In genomic region chr17:6666077-6666521, GRCh38 we compare ENCODE assay signal across 8 cellular contexts. TPM values are rescaled to one million over a fixed set of nuclear protein-coding genes. Genes with fewer than 3 reads are reported as not detected.
DNase-seq lines count a peak whose midpoint lies in the region; ATAC-seq and TF ChIP-seq lines count a peak whose summit lies in the region.

No MANE protein-coding gene starts in this region.

- H3K4me1 Mint-ChIP-seq in activated CD4-positive, alpha-beta T cell treated with anti-CD3 and anti-CD28 coated beads, Interleukin-2, amount 10 ng/mL, durations not matched to agents 7 days and 5 days, result peaks cover 12% of the 10 kb centered on the region

- H2AFZ ChIP-seq in mesenchymal stem cell (ENCODE audit: low read depth, low read length), result peak overlapping the region; percentile 18

- H3K27me3 ChIP-seq in mesenchymal stem cell (ENCODE audit: control insufficient read depth in 1 of 2, insufficient read depth in 1 of 2, low read length in 2 of 2), result peaks cover 29 to 48% of the 10 kb centered on the region in 2 experiments

- H3K9me3 ChIP-seq in mesenchymal stem cell (ENCODE audit: control insufficient read depth, low read length), result no peaks in the 10 kb centered on the region

- H3K4me3 ChIP-seq in AG10803 (ENCODE audit: low read length), result no peak overlapping the region
- H3K4me3 ChIP-seq in epithelial cell of esophagus (ENCODE audit: low read length), result no peak overlapping the region
- no peak overlapping the region for H3K4me3 ChIP-seq in mesenchymal stem cell (ENCODE audit: insufficient read depth in 1 of 2, low read depth in 1 of 2, low read length in 2 of 2)

- H2AK5ac ChIP-seq in mesenchymal stem cell (ENCODE audit: low read length, severe bottlenecking), result no peak overlapping the region

- H3K27ac ChIP-seq in mesenchymal stem cell (ENCODE audit: low read length, poor library complexity, severe bottlenecking), result no peak overlapping the region
- no peak overlapping the region for H3K27ac ChIP-seq in substantia nigra (ENCODE audit: low read depth, low read length, poor library complexity, severe bottlenecking)

- H3K27ac Mint-ChIP-seq in activated CD4-positive, alpha-beta T cell treated with anti-CD3 and anti-CD28 coated beads, Interleukin-2, amount 10 ng/mL, durations not matched to agents 7 days and 5 days, result no peak overlapping the region

- POLR2A ChIA-PET in activated CD4-positive, alpha-beta T cell treated with anti-CD3 and anti-CD28 coated beads, Interleukin-2, amount 10 ng/mL, durations not matched to agents 7 days and 5 days (lab: Charles Lee), result interaction anchor here (0.7 kb wide), 1 partner anchor 84 kb away, joined by 3 read pairs; no protein-coding TSS in a partner anchor

- no peaks in the 10 kb centered on the region for H3K9me3 Mint-ChIP-seq in activated CD4-positive, alpha-beta T cell treated with anti-CD3 and anti-CD28 coated beads, Interleukin-2, amount 10 ng/mL, durations not matched to agents 7 days and 5 days

- H2BK15ac ChIP-seq in mesenchymal stem cell (ENCODE audit: low read depth, poor library complexity, severe bottlenecking), result no peak overlapping the region

- peaks cover 3% of the 10 kb centered on the region for H3K4me1 ChIP-seq in mesenchymal stem cell (ENCODE audit: control insufficient read depth, insufficient read depth, low read depth, low read length)

- no peak overlapping the region for H3K23ac ChIP-seq in mesenchymal stem cell (ENCODE audit: low read length in 2 of 2)

- no peaks in the 10 kb centered on the region for H3K36me3 Mint-ChIP-seq in activated CD4-positive, alpha-beta T cell treated with anti-CD3 and anti-CD28 coated beads, Interleukin-2, amount 10 ng/mL, durations not matched to agents 7 days and 5 days (ENCODE audit: low read depth)

- H3K4me3 Mint-ChIP-seq in activated CD4-positive, alpha-beta T cell treated with anti-CD3 and anti-CD28 coated beads, Interleukin-2, amount 10 ng/mL, durations not matched to agents 7 days and 5 days, result no peak overlapping the region

- TF ChIP-seq CTCF in AG10803 (conservative IDR thresholded peaks at IDR 0.05; ENCODE audit: low read length), result peak; percentile 95
- peak; percentile 95 for TF ChIP-seq CTCF in GM13977 (IDR thresholded peaks at IDR 0.05; ENCODE audit: extremely low read depth, insufficient read depth, missing control alignments)
- TF ChIP-seq CTCF in epithelial cell of esophagus (IDR thresholded peaks at IDR 0.05; ENCODE audit: insufficient read depth, low read depth, low read length, missing control alignments), result peak; percentile 97

- H3K4ac ChIP-seq in mesenchymal stem cell (ENCODE audit: low read depth in 1 of 2, low read length in 2 of 2), result no peak overlapping the region

- no peak overlapping the region for H2BK5ac ChIP-seq in mesenchymal stem cell (ENCODE audit: low read depth, low read length, poor library complexity, severe bottlenecking)

- no peak overlapping the region for H4K8ac ChIP-seq in mesenchymal stem cell (ENCODE audit: low read length)

- no peak overlapping the region for H4K91ac ChIP-seq in mesenchymal stem cell (ENCODE audit: low read length)

- 18% methylated on average over 9 of the region's 9 CpGs for WGBS in mesenchymal stem cell

- peak overlapping the region; percentile 12 for H3K9ac ChIP-seq in mesenchymal stem cell (ENCODE audit: low read length)

- CTCF ChIA-PET in activated CD4-positive, alpha-beta T cell treated with anti-CD3 and anti-CD28 coated beads, Interleukin-2, amount 10 ng/mL, durations not matched to agents 7 days and 5 days (lab: Charles Lee), result interaction anchor here (0.7 to 1.7 kb wide), 5 partner anchors 11 to 90 kb away, joined by 3 to 7 read pairs (median 3); partner anchors contain the start of genes C17orf100, MED31 and XAF1

- H3K4me2 ChIP-seq in mesenchymal stem cell (ENCODE audit: low read length, poor library complexity, severe bottlenecking), result no peak overlapping the region

- H3K36me3 ChIP-seq in mesenchymal stem cell (ENCODE audit: control insufficient read depth in 1 of 2, insufficient read depth in 2 of 2, low read depth in 1 of 2, low read length in 2 of 2), result no peaks in the 10 kb centered on the region

- in situ Hi-C loops in GM13977 (cut with MboI; ENCODE audit: low pct_unique_long_range_greater_than_20kb, low sequenced_read_pairs, unreplicated experiment), result loop anchor here (10.0 to 25.0 kb wide), 2 partner anchors 171 to 339 kb away; partner anchors contain the start of gene TEKT1

- ATAC-seq in HG03045 (IDR thresholded peaks at IDR 0.05; ENCODE audit: unreplicated experiment), result no peak

- no peak overlapping the region for H2BK120ac ChIP-seq in mesenchymal stem cell (ENCODE audit: low read depth, low read length)

- no peak overlapping the region for H3K14ac ChIP-seq in mesenchymal stem cell (ENCODE audit: low read length in 2 of 2)

- H3K18ac ChIP-seq in mesenchymal stem cell (ENCODE audit: low read depth in 1 of 2, low read length in 2 of 2), result no peak overlapping the region

- no peaks in the 10 kb centered on the region for H3K79me1 ChIP-seq in mesenchymal stem cell (replicated peaks; ENCODE audit: low read length, poor library complexity, severe bottlenecking)

- DNase-seq in AG10803 (ENCODE audit: low read depth) (peak; percentile 81), GM13977 (ENCODE audit: low spot score) (peak; percentile 78), NCI-H226 (peak; percentile 63), epithelial cell of esophagus (ENCODE audit: low read depth) (peak; percentile 89), mesenchymal stem cell (peak; percentile 80), substantia nigra (lab: John Stamatoyannopoulos, UW) (peak in 42 of 49 donors; percentile 6 to 75 (median 52))
- DNase-seq in activated CD4-positive, alpha-beta T cell treated with anti-CD3 and anti-CD28 coated beads, Interleukin-2, amount 10 ng/mL, durations not matched to agents 7 days and 5 days, result peak; percentile 54

- H3K27me3 Mint-ChIP-seq in activated CD4-positive, alpha-beta T cell treated with anti-CD3 and anti-CD28 coated beads, Interleukin-2, amount 10 ng/mL, durations not matched to agents 7 days and 5 days, result no peaks in the 10 kb centered on the region

- H2BK12ac ChIP-seq in mesenchymal stem cell (ENCODE audit: low read length in 2 of 2), result no peak overlapping the region

RNA-seq across cellular contexts. Expression of gene C17orf100, which starts 14.5 kb away (rescaled TPM):
- total RNA-seq in activated CD4-positive, alpha-beta T cell treated with anti-CD3 and anti-CD28 coated beads, Interleukin-2, amount 10 ng/mL, durations not matched to agents 7 days and 5 days, result 1 to 10 TPM; 1.9 to 2.5 TPM
- 2.1 TPM for polyA plus RNA-seq in mesenchymal stem cell (2013, experiment 1 of 2)
- polyA plus RNA-seq in mesenchymal stem cell (2013, experiment 2 of 2), result 1.9 TPM

RNA-seq across cellular contexts. Expression of gene MED31, which starts 14.7 kb away (rescaled TPM):
- total RNA-seq in activated CD4-positive, alpha-beta T cell treated with anti-CD3 and anti-CD28 coated beads, Interleukin-2, amount 10 ng/mL, durations not matched to agents 7 days and 5 days, result 10 to 100 TPM; 19.4 to 20.3 TPM
- polyA plus RNA-seq in mesenchymal stem cell (2013, experiment 1 of 2), result 58.4 TPM
- 61.3 TPM for polyA plus RNA-seq in mesenchymal stem cell (2013, experiment 2 of 2)

RNA-seq across cellular contexts. Expression of gene TXNDC17, which starts 25.2 kb away (rescaled TPM):
- total RNA-seq in activated CD4-positive, alpha-beta T cell treated with anti-CD3 and anti-CD28 coated beads, Interleukin-2, amount 10 ng/mL, durations not matched to agents 7 days and 5 days, result 10 to 100 TPM; 49.0 to 69.0 TPM
- polyA plus RNA-seq in mesenchymal stem cell (2013, experiment 1 of 2), result 162 TPM
- 181 TPM for polyA plus RNA-seq in mesenchymal stem cell (2013, experiment 2 of 2)

RNA-seq across cellular contexts. Expression of gene KIAA0753, which starts 25.6 kb away (rescaled TPM):
- 10 to 100 TPM; 16.3 to 17.6 TPM for total RNA-seq in activated CD4-positive, alpha-beta T cell treated with anti-CD3 and anti-CD28 coated beads, Interleukin-2, amount 10 ng/mL, durations not matched to agents 7 days and 5 days
- 9.2 TPM for polyA plus RNA-seq in mesenchymal stem cell (2013, experiment 1 of 2)
- 9.4 TPM for polyA plus RNA-seq in mesenchymal stem cell (2013, experiment 2 of 2)

RNA-seq across cellular contexts. Expression of gene SLC13A5, which starts 47.1 kb away (rescaled TPM):
- total RNA-seq in activated CD4-positive, alpha-beta T cell treated with anti-CD3 and anti-CD28 coated beads, Interleukin-2, amount 10 ng/mL, durations not matched to agents 7 days and 5 days, result not detected
- not detected for polyA plus RNA-seq in mesenchymal stem cell (2013, experiment 1 of 2)
- not detected for polyA plus RNA-seq in mesenchymal stem cell (2013, experiment 2 of 2)
